Comparison of ENCODE assay signal across 23 cellular contexts in genomic region chr11:101262995-101263394, GRCh38.
"Had no signal": no experiment of that assay in that cellular context is flagged by ENCODE, and none has a peak within 500 bp of the region (broad histone marks: within the 10 kb centered on the region; RNA-seq: fewer than 3 reads in every experiment).

No MANE protein-coding gene starts in this region.

- H3K4me1 ChIP-seq: parathyroid adenoma, psoas muscle, thyroid gland, tibial nerve, upper lobe of right lung, uterus had no signal

- H3K4me3 ChIP-seq: neural progenitor cell, ovary, psoas muscle, right lobe of liver, sigmoid colon, stomach, thoracic aorta, thyroid gland, tibial nerve, upper lobe of right lung, uterus had no signal

- H3K36me3 ChIP-seq: neural progenitor cell, ovary, right lobe of liver, sigmoid colon, stomach, thoracic aorta, thyroid gland, tibial nerve, upper lobe of right lung, uterus had no signal

- FAIRE-seq: small intestine had no signal

- H3K9ac ChIP-seq: neural progenitor cell, parathyroid adenoma had no signal

- H3K9me3 ChIP-seq: ovary, psoas muscle, right lobe of liver, sigmoid colon, stomach, thoracic aorta, thyroid gland, tibial nerve, upper lobe of right lung, uterus had no signal

- DNase-seq: natural killer cell; occipital lobe; ovary; posterior cingulate gyrus; psoas muscle; right cardiac atrium; right lobe of liver; sigmoid colon; small intestine; stimulated activated CD4-positive, alpha-beta T cell treated with anti-CD3 and anti-CD28 coated beads, Interleukin-15, amount 100 ng/mL, for 24 hours; stimulated activated CD4-positive, alpha-beta T cell treated with anti-CD3 and anti-CD28 coated beads, Interleukin-2, amount 100 ng/mL, for 24 hours; stimulated activated CD4-positive, alpha-beta T cell treated with anti-CD3 and anti-CD28 coated beads, Interleukin-2, amount 100 ng/mL, for 48 hours; stimulated activated CD4-positive, alpha-beta T cell treated with anti-CD3 and anti-CD28 coated beads, Interleukin-4, amount 100 ng/mL, for 24 hours; stimulated activated naive B cell treated with anti-CD40 and anti-IgM and Interleukin-4, amounts not matched to agents 10 μg/mL and 1 μg/mL and 100 μg/mL, for 72 hours; stimulated activated naive CD4-positive, alpha-beta T cell treated with Interleukin-2 at 50 U/mL for 16 hours; stomach; thyroid gland; upper lobe of right lung; uterus had no signal

- H3K27me3 ChIP-seq: neural progenitor cell, ovary, right lobe of liver, sigmoid colon, stomach, thyroid gland, tibial nerve, upper lobe of right lung, uterus had no signal

- H3K27ac ChIP-seq: neural progenitor cell, ovary, parathyroid adenoma, psoas muscle, right lobe of liver, sigmoid colon, stomach, thoracic aorta, thyroid gland, tibial nerve, upper lobe of right lung, uterus had no signal
